15 cellular contexts compared by ENCODE assay signal in genomic region chr19:1042689-1043511, GRCh38. TPM values are rescaled to one million over a fixed set of nuclear protein-coding genes. Genes with fewer than 3 reads are reported as not detected.
A peak's percentile ranks its signal among the peaks of the same experiment; 100 is the strongest.
DNase-seq lines count a peak whose midpoint lies in the region; ATAC-seq, FAIRE-seq and TF ChIP-seq lines count a peak whose summit lies in the region.
"Had no signal": no experiment of that assay in that cellular context is flagged by ENCODE, and none has a peak within 500 bp of the region (broad histone marks: within the 10 kb centered on the region; RNA-seq: fewer than 3 reads in every experiment).

No MANE protein-coding gene starts in this region.

- BruUV-seq in K562 (replicated peaks; lab: Mats Ljungman, UMichigan), result TSS peak; percentile 16

- no peak overlapping the region for H4K91ac ChIP-seq in neuronal stem cell (ENCODE audit: low read depth, low read length, poor library complexity)

- no peak overlapping the region for H3K4ac ChIP-seq in neuronal stem cell (ENCODE audit: low read length)

- peaks cover 0 to 1% of the 10 kb centered on the region in 2 donors for H3K27me3 Mint-ChIP-seq in CD8-positive, alpha-beta memory T cell

- peak overlapping the region; percentile 31 for H3K27ac ChIP-seq in CD8-positive, alpha-beta memory T cell (ENCODE audit: low read depth, low read length)
- H3K27ac ChIP-seq in K562 (ENCODE audit: extremely low read depth, low read depth, low read length) (peak overlapping the region; percentile 72), neuronal stem cell (replicated peaks; ENCODE audit: low read length) (no peak overlapping the region), body of pancreas (no peak overlapping the region)

- no peak for TF ChIP-seq POLR2A in K562 (conservative IDR thresholded peaks at IDR 0.05)
- no peak for TF ChIP-seq POLR2A in body of pancreas (IDR thresholded peaks at IDR 0.05)

- 73% methylated on average over 16 of the region's 23 CpGs for WGBS in K562 (ENCODE audit: insufficient coverage, low coverage, missing lambda C conversion rate)
- WGBS in neuronal stem cell (ENCODE audit: extremely low coverage in 2 of 2, insufficient read length in 2 of 2, insufficient replicate concordance in 1 of 2), 2 donors, result no CpG with 5 or more reads among the region's 23 CpGs
- 76 to 80% methylated on average over 18 to 23 of the region's 23 CpGs for WGBS in body of pancreas, 2 donors

- ATAC-seq in K562 (no peak), GM18909 (IDR thresholded peaks at IDR 0.05; ENCODE audit: poor library complexity, unreplicated experiment) (no peak), body of pancreas (no peak)

- peaks cover 46% of the 10 kb centered on the region for H3K79me2 ChIP-seq in K562 (ENCODE audit: control insufficient read depth, insufficient read depth, low read length)

- DNase-seq in CD8-positive, alpha-beta memory T cell, result no peak
- peak; percentile 59 for DNase-seq in HT-29 (ENCODE audit: low spot score)
- DNase-seq in K562 (ENCODE audit: extremely low read depth in 1 of 4, low spot score in 3 of 4), result peak in 1 of 4 experiments; percentile 48
- no peak for DNase-seq in neuronal stem cell (ENCODE audit: low spot score)
- no peak for DNase-seq in LoVo (ENCODE audit: low spot score)
- DNase-seq in body of pancreas, result no peak
- no peak for DNase-seq in stimulated activated CD4-positive, alpha-beta T cell treated with anti-CD3 and anti-CD28 coated beads, Interleukin-12 subunit alpha, Interleukin-12 subunit beta, amount 100 ng/mL, for 4 hours
- DNase-seq: activated CD4-positive, CD25-positive, alpha-beta regulatory T cell treated with anti-CD3 and anti-CD28 coated beads, Interleukin-2, amount 50 U/mL, for 72 hours; activated effector memory CD4-positive, alpha-beta T cell treated with anti-CD3 and anti-CD28 coated beads, Interleukin-2, amount 50 U/mL, for 16 hours; kidney; SHP77 treated with DMSO at 0.1 percent for 48 hours had no signal

- FAIRE-seq in K562 (lab: Jason Lieb, UNC), result no peak
- FAIRE-seq: H1, kidney had no signal

- H2BK12ac ChIP-seq in neuronal stem cell (ENCODE audit: low read length), result no peak overlapping the region

- H3K9ac ChIP-seq in K562 (ENCODE audit: insufficient read depth in 1 of 2, low read depth in 2 of 2, low read length in 2 of 2) (peak overlapping the region; percentile 64 to 91), neuronal stem cell (ENCODE audit: low read depth, low read length, poor library complexity) (no peak overlapping the region)

- POLR2A ChIA-PET in CD8-positive, alpha-beta memory T cell (lab: Charles Lee), result interaction anchor here (0.5 to 6.7 kb wide), 5 partner anchors 15 to 226 kb away, joined by 3 to 134 read pairs (median 6); partner anchors contain the start of genes CIRBP and CNN2
- POLR2A ChIA-PET in K562 (lab: Yijun Ruan, JAX), result interaction anchor here (0.6 to 11.0 kb wide), 5 partner anchors 13 to 476 kb away, joined by 3 to 176 read pairs (median 8); partner anchors contain the start of genes CNN2 and RNU6-2

- H3K14ac ChIP-seq in neuronal stem cell (ENCODE audit: low read length), result no peak overlapping the region

- in situ Hi-C loops in K562 (cut with MboI), result no loop called here

- peaks cover under 1 to 56% (median 2%) of the 10 kb centered on the region in 3 donors for H3K36me3 Mint-ChIP-seq in CD8-positive, alpha-beta memory T cell

- no peak overlapping the region for H4K8ac ChIP-seq in neuronal stem cell (ENCODE audit: low read depth, low read length)

- peaks cover 13% of the 10 kb centered on the region for H3K36me3 ChIP-seq in CD8-positive, alpha-beta memory T cell (ENCODE audit: insufficient read depth, low read length)
- H3K36me3 ChIP-seq in K562 (ENCODE audit: control insufficient read depth, insufficient read depth, low read length) (peaks cover 48% of the 10 kb centered on the region; the same call in 2 of the 3 replicates), neuronal stem cell (replicated peaks in 1 of 2; ENCODE audit: control insufficient read depth in 2 of 2, insufficient read depth in 2 of 2, low read length in 2 of 2) (peaks cover 8 to 12% of the 10 kb centered on the region in 2 donors), body of pancreas (replicated peaks in 1 of 2; ENCODE audit: insufficient read depth in 1 of 2, low read depth in 2 of 2) (no peaks in the 10 kb centered on the region)

- no peak for TF ChIP-seq EP300 in K562 (IDR thresholded peaks at IDR 0.05; ENCODE audit: low read length)

- TF ChIP-seq RAD21 in K562 (CRISPR knock-in tag; conservative IDR thresholded peaks at IDR 0.05 in 1 of 2, IDR thresholded peaks at IDR 0.05 in 1 of 2), result no peak

- no peak overlapping the region for H3K23ac ChIP-seq in neuronal stem cell (ENCODE audit: low read depth, low read length, poor library complexity)

- H3K9me3 Mint-ChIP-seq in CD8-positive, alpha-beta memory T cell, result no peaks in the 10 kb centered on the region

- H2BK5ac ChIP-seq in neuronal stem cell (ENCODE audit: low read length), result no peak overlapping the region

- H3K4me2 ChIP-seq in K562 (ENCODE audit: insufficient read depth, low read length) (peak overlapping the region; percentile 92), neuronal stem cell (ENCODE audit: insufficient read depth, low read length, poor library complexity, severe bottlenecking) (no peak overlapping the region)

- peak overlapping the region; percentile 60 for H2AK5ac ChIP-seq in neuronal stem cell (ENCODE audit: low read depth, low read length)

- peak overlapping the region in 6 of 7 donors; percentile 28 to 42 (median 34) for H3K4me3 Mint-ChIP-seq in CD8-positive, alpha-beta memory T cell

- H3K4me3 ChIP-seq in CD8-positive, alpha-beta memory T cell (ENCODE audit: low read length), result no peak overlapping the region
- H3K4me3 ChIP-seq in K562 (peak overlapping the region; percentile 55), neuronal stem cell (ENCODE audit: low read length in 2 of 2) (no peak overlapping the region), body of pancreas (no peak overlapping the region)

- H3K79me1 ChIP-seq in neuronal stem cell (ENCODE audit: low read depth, low read length), result peaks cover 4% of the 10 kb centered on the region

- no peaks in the 10 kb centered on the region for H4K20me1 ChIP-seq in K562 (replicated peaks; ENCODE audit: control insufficient read depth, insufficient read depth, low read length)

- H2AFZ ChIP-seq in K562 (ENCODE audit: low read depth, low read length), result no peak overlapping the region
- H2AFZ ChIP-seq in neuronal stem cell (ENCODE audit: low read length), result no peak overlapping the region

- no peaks in the 10 kb centered on the region for H3K9me3 ChIP-seq in CD8-positive, alpha-beta memory T cell (ENCODE audit: low read length)
- H3K9me3 ChIP-seq in K562 (replicated peaks; ENCODE audit: control insufficient read depth, insufficient read depth, low read depth, low read length), result no peaks in the 10 kb centered on the region
- H3K9me3 ChIP-seq in neuronal stem cell (replicated peaks in 1 of 2; ENCODE audit: control insufficient read depth in 2 of 2, insufficient read depth in 1 of 2, low read depth in 1 of 2, low read length in 2 of 2), result no peaks in the 10 kb centered on the region
- H3K9me3 ChIP-seq in body of pancreas, result no peaks in the 10 kb centered on the region

- H2BK15ac ChIP-seq in neuronal stem cell (ENCODE audit: low read length), result peak overlapping the region; percentile 65

- intact Hi-C loops in K562 (cut with micrococcal nuclease) (loop anchor here (1.0 to 5.0 kb wide), 3 partner anchors 15 to 59 kb away; partner anchors contain the start of gene GPX4), body of pancreas (cut with DNase I) (no loop called here)

- H2BK120ac ChIP-seq in neuronal stem cell (ENCODE audit: low read depth, low read length), result no peak overlapping the region

- CTCF ChIA-PET in CD8-positive, alpha-beta memory T cell (lab: Charles Lee), result interaction anchor here (1.0 to 1.7 kb wide), 3 partner anchors 22 to 201 kb away, joined by 6 to 7 read pairs (median 6); no protein-coding TSS in a partner anchor
- CTCF ChIA-PET in K562 (lab: Yijun Ruan, JAX; ENCODE audit: low intra/inter-chr PET ratio), result no interaction called here

- H3K18ac ChIP-seq in neuronal stem cell (ENCODE audit: low read length), result peak overlapping the region; percentile 46

- H3K9me1 ChIP-seq in K562 (ENCODE audit: control insufficient read depth, insufficient read depth, low read length), result no peaks in the 10 kb centered on the region

- TF ChIP-seq CTCF in K562 (IDR thresholded peaks at IDR 0.05 in 2 of 3, conservative IDR thresholded peaks at IDR 0.05 in 1 of 3; ENCODE audit: insufficient read depth in 2 of 3, low read depth in 1 of 3, low read length in 3 of 3), result no peak
- no peak for TF ChIP-seq CTCF in body of pancreas (IDR thresholded peaks at IDR 0.05)

- H3K27me3 ChIP-seq in CD8-positive, alpha-beta memory T cell (ENCODE audit: insufficient read depth, low read length, poor library complexity, severe bottlenecking), result no peaks in the 10 kb centered on the region
- H3K27me3 ChIP-seq in K562 (ENCODE audit: control insufficient read depth in 2 of 2, insufficient read depth in 2 of 2, low read length in 2 of 2) (no peaks in the 10 kb centered on the region), neuronal stem cell (ENCODE audit: control insufficient read depth in 3 of 3, insufficient read depth in 3 of 3, low read depth in 1 of 3, low read length in 3 of 3) (no peaks in the 10 kb centered on the region), body of pancreas (no peaks in the 10 kb centered on the region)

- peaks cover 34 to 45% (median 35%) of the 10 kb centered on the region in 3 donors for H3K4me1 Mint-ChIP-seq in CD8-positive, alpha-beta memory T cell

- H3K27ac Mint-ChIP-seq in CD8-positive, alpha-beta memory T cell, result no peak overlapping the region

- H3K4me1 ChIP-seq in CD8-positive, alpha-beta memory T cell (ENCODE audit: insufficient read depth, low read length), result peaks cover 35% of the 10 kb centered on the region
- peaks cover 34 to 84% of the 10 kb centered on the region in 2 experiments for H3K4me1 ChIP-seq in K562 (replicated peaks in 1 of 2; ENCODE audit: control insufficient read depth in 2 of 2, insufficient read depth in 2 of 2, low read length in 2 of 2)
- H3K4me1 ChIP-seq in neuronal stem cell (ENCODE audit: control insufficient read depth in 2 of 2, insufficient read depth in 1 of 2, low read depth in 1 of 2, low read length in 2 of 2), result peaks cover 7 to 13% of the 10 kb centered on the region in 2 donors
- H3K4me1 ChIP-seq in body of pancreas, result peaks cover 30% of the 10 kb centered on the region

RNA-seq across cellular contexts. Expression of gene ABCA7, which starts 3.0 kb away (rescaled TPM):
- total RNA-seq in CD8-positive, alpha-beta memory T cell, result 10 to 100 TPM; 33.8 to 39.5 TPM
- polyA plus RNA-seq in CD8-positive, alpha-beta memory T cell, result 14.1 TPM
- 56.9 and 76.3 TPM in 2 replicates for total RNA-seq in HT-29 (2014; rRNA removed; shearing (Covaris generic))
- total RNA-seq in K562 (2011; cell fraction: chromatin; rRNA removed; ENCODE audit: low replicate concordance), result 266 and 789 TPM in 2 replicates
- 519 and 639 TPM in 2 replicates for total RNA-seq in K562 (2011; cell fraction: nucleolus; rRNA removed)
- total RNA-seq in K562 (2011; cell fraction: nucleoplasm; rRNA removed), result 258 and 297 TPM in 2 replicates
- total RNA-seq in K562 (2014; rRNA removed) (31.4 and 45.4 TPM in 2 replicates), K562 (2014; rRNA removed; fragmentation: Illumina TruSeq; extraction: Trizol) (8.9 and 12.7 TPM in 2 replicates), K562 (2015; rRNA removed; fragmentation: Illumina TruSeq; extraction: Trizol) (19.1 and 22.8 TPM in 2 replicates), K562 (2021) (90.0 and 96.1 TPM in 2 replicates), body of pancreas (10 to 100 TPM; 33.7 to 87.3 TPM)
- polyA plus RNA-seq in K562 (2011; rRNA removed) (32.6 and 52.0 TPM in 2 replicates), K562 (2014; fragmentation: Illumina TruSeq; extraction: Trizol) (31.2 and 32.6 TPM in 2 replicates), K562 (2014; fragmentation: Nextera tagmentation; extraction: Ambion mirVana) (1 to 10 TPM; 2.3 to 3.0 TPM), K562 (2014; rRNA removed) (73.5 and 94.1 TPM in 2 replicates)
- 31.0 and 47.7 TPM in 2 replicates for polyA plus RNA-seq in K562 (2011; cell fraction: cytosol; rRNA removed)
- 504 and 724 TPM in 2 replicates for polyA plus RNA-seq in K562 (2011; cell fraction: nucleus; rRNA removed)
- 65.1 and 67.9 TPM in 2 replicates for polyA plus RNA-seq in K562 (2012)
- 13.1 and 14.8 TPM in 2 replicates for polyA minus RNA-seq in K562 (2011; rRNA and poly(A)+ RNA removed)
- polyA minus RNA-seq in K562 (2011; cell fraction: cytosol; rRNA and poly(A)+ RNA removed), result 24.3 and 51.6 TPM in 2 replicates
- polyA minus RNA-seq in K562 (2011; cell fraction: nucleus; rRNA and poly(A)+ RNA removed), result 164 and 176 TPM in 2 replicates
- 9.4 TPM for polyA plus RNA-seq in neuronal stem cell (2013, experiment 1 of 2)
- 8.0 TPM for polyA plus RNA-seq in neuronal stem cell (2013, experiment 2 of 2)

RNA-seq across cellular contexts. Expression of gene CNN2, which starts 16.5 kb away (rescaled TPM):
- total RNA-seq in CD8-positive, alpha-beta memory T cell, result 10 to 100 TPM; 78.1 to 78.9 TPM
- 792 TPM for polyA plus RNA-seq in CD8-positive, alpha-beta memory T cell
- 265 and 298 TPM in 2 replicates for total RNA-seq in HT-29 (2014; rRNA removed; shearing (Covaris generic))
- 25.1 and 70.9 TPM in 2 replicates for total RNA-seq in K562 (2011; cell fraction: chromatin; rRNA removed; ENCODE audit: low replicate concordance)
- 40.8 and 41.4 TPM in 2 replicates for total RNA-seq in K562 (2011; cell fraction: nucleolus; rRNA removed)
- total RNA-seq in K562 (2011; cell fraction: nucleoplasm; rRNA removed), result 34.4 and 52.1 TPM in 2 replicates
- 82.3 and 124 TPM in 2 replicates for total RNA-seq in K562 (2014; rRNA removed)
- 33.7 and 45.6 TPM in 2 replicates for total RNA-seq in K562 (2014; rRNA removed; fragmentation: Illumina TruSeq; extraction: Trizol)
- total RNA-seq in K562 (2015; rRNA removed; fragmentation: Illumina TruSeq; extraction: Trizol), result 52.7 and 54.9 TPM in 2 replicates
- total RNA-seq in K562 (2021), result 161 and 174 TPM in 2 replicates
- 36.4 and 61.3 TPM in 2 replicates for polyA plus RNA-seq in K562 (2011; rRNA removed)
- polyA plus RNA-seq in K562 (2011; cell fraction: cytosol; rRNA removed), result 82.9 and 105 TPM in 2 replicates
- polyA plus RNA-seq in K562 (2011; cell fraction: nucleus; rRNA removed), result 42.5 and 55.7 TPM in 2 replicates
- polyA plus RNA-seq in K562 (2012), result 82.7 and 152 TPM in 2 replicates
- polyA plus RNA-seq in K562 (2014; fragmentation: Illumina TruSeq; extraction: Trizol), result 123 and 158 TPM in 2 replicates
- 10 to 100 TPM; 12.1 to 12.8 TPM for polyA plus RNA-seq in K562 (2014; fragmentation: Nextera tagmentation; extraction: Ambion mirVana)
- polyA plus RNA-seq in K562 (2014; rRNA removed), result 71.3 and 73.3 TPM in 2 replicates
- polyA minus RNA-seq in K562 (2011; rRNA and poly(A)+ RNA removed), result 45.8 and 50.7 TPM in 2 replicates
- polyA minus RNA-seq in K562 (2011; cell fraction: cytosol; rRNA and poly(A)+ RNA removed), result 132 and 161 TPM in 2 replicates
- 9.0 and 15.9 TPM in 2 replicates for polyA minus RNA-seq in K562 (2011; cell fraction: nucleus; rRNA and poly(A)+ RNA removed)
- 235 TPM for polyA plus RNA-seq in neuronal stem cell (2013, experiment 1 of 2)
- 243 TPM for polyA plus RNA-seq in neuronal stem cell (2013, experiment 2 of 2)
- total RNA-seq in body of pancreas, result 10 to 100 TPM; 30.7 to 42.5 TPM

RNA-seq across cellular contexts. Expression of gene RNU6-2, which starts 21.6 kb away (rescaled TPM):
- total RNA-seq in CD8-positive, alpha-beta memory T cell, result not detected
- not detected for polyA plus RNA-seq in CD8-positive, alpha-beta memory T cell
- not detected in 2 replicates for total RNA-seq in HT-29 (2014; rRNA removed; shearing (Covaris generic))
- total RNA-seq in K562 (2011; cell fraction: chromatin; rRNA removed; ENCODE audit: low replicate concordance), result not detected in 2 replicates
- total RNA-seq in K562 (2011; cell fraction: nucleolus; rRNA removed), result not detected in 2 replicates
- total RNA-seq in K562 (2011; cell fraction: nucleoplasm; rRNA removed), result not detected in 2 replicates
- total RNA-seq in K562 (2014; rRNA removed) (not detected in 2 replicates), K562 (2014; rRNA removed; fragmentation: Illumina TruSeq; extraction: Trizol) (not detected in 2 replicates), K562 (2015; rRNA removed; fragmentation: Illumina TruSeq; extraction: Trizol) (not detected in 2 replicates), K562 (2021) (not detected in 2 replicates), body of pancreas (not detected)
- polyA plus RNA-seq in K562 (2011; rRNA removed) (not detected in 2 replicates), K562 (2014; fragmentation: Illumina TruSeq; extraction: Trizol) (not detected in 2 replicates), K562 (2014; fragmentation: Nextera tagmentation; extraction: Ambion mirVana) (not detected), K562 (2014; rRNA removed) (not detected in 2 replicates)
- not detected in 2 replicates for polyA plus RNA-seq in K562 (2011; cell fraction: cytosol; rRNA removed)
- polyA plus RNA-seq in K562 (2011; cell fraction: nucleus; rRNA removed), result not detected in 2 replicates
- not detected in 2 replicates for polyA plus RNA-seq in K562 (2012)
- under 0.01 TPM in 2 replicates for polyA minus RNA-seq in K562 (2011; rRNA and poly(A)+ RNA removed)
- polyA minus RNA-seq in K562 (2011; cell fraction: cytosol; rRNA and poly(A)+ RNA removed), result 667 TPM in 1 of 2 replicates, not detected in the other
- polyA minus RNA-seq in K562 (2011; cell fraction: nucleus; rRNA and poly(A)+ RNA removed), result under 0.01 TPM in 1 of 2 replicates, not detected in the other
- polyA plus RNA-seq in neuronal stem cell (2013, experiment 1 of 2), result not detected
- polyA plus RNA-seq in neuronal stem cell (2013, experiment 2 of 2), result not detected
- total RNA-seq: chondrocyte, H1, kidney had no signal
- polyA plus RNA-seq: H1, neural cell had no signal

RNA-seq across cellular contexts. Expression of gene TMEM259, which starts 22.0 kb away (rescaled TPM):
- total RNA-seq in CD8-positive, alpha-beta memory T cell, result 100 to 1,000 TPM; 151 to 157 TPM
- 84.6 TPM for polyA plus RNA-seq in CD8-positive, alpha-beta memory T cell
- total RNA-seq in HT-29 (2014; rRNA removed; shearing (Covaris generic)), result 236 and 253 TPM in 2 replicates
- 157 and 512 TPM in 2 replicates for total RNA-seq in K562 (2011; cell fraction: chromatin; rRNA removed; ENCODE audit: low replicate concordance)
- 498 and 541 TPM in 2 replicates for total RNA-seq in K562 (2011; cell fraction: nucleolus; rRNA removed)
- total RNA-seq in K562 (2011; cell fraction: nucleoplasm; rRNA removed), result 251 and 289 TPM in 2 replicates
- total RNA-seq in K562 (2014; rRNA removed) (135 and 169 TPM in 2 replicates), K562 (2014; rRNA removed; fragmentation: Illumina TruSeq; extraction: Trizol) (13.4 and 18.5 TPM in 2 replicates), K562 (2015; rRNA removed; fragmentation: Illumina TruSeq; extraction: Trizol) (59.7 and 60.9 TPM in 2 replicates), K562 (2021) (176 and 193 TPM in 2 replicates), body of pancreas (100 to 1,000 TPM; 142 to 306 TPM)
- polyA plus RNA-seq in K562 (2011; rRNA removed) (83.2 and 158 TPM in 2 replicates), K562 (2014; fragmentation: Illumina TruSeq; extraction: Trizol) (63.6 and 79.5 TPM in 2 replicates), K562 (2014; fragmentation: Nextera tagmentation; extraction: Ambion mirVana) (under 1 TPM; 0.52 to 0.57 TPM), K562 (2014; rRNA removed) (225 and 231 TPM in 2 replicates)
- 163 and 311 TPM in 2 replicates for polyA plus RNA-seq in K562 (2011; cell fraction: cytosol; rRNA removed)
- 1,374 and 1,890 TPM in 2 replicates for polyA plus RNA-seq in K562 (2011; cell fraction: nucleus; rRNA removed)
- polyA plus RNA-seq in K562 (2012), result 118 and 187 TPM in 2 replicates
- polyA minus RNA-seq in K562 (2011; rRNA and poly(A)+ RNA removed), result 18.2 and 31.6 TPM in 2 replicates
- polyA minus RNA-seq in K562 (2011; cell fraction: cytosol; rRNA and poly(A)+ RNA removed), result 42.1 and 50.9 TPM in 2 replicates
- polyA minus RNA-seq in K562 (2011; cell fraction: nucleus; rRNA and poly(A)+ RNA removed), result 105 and 111 TPM in 2 replicates
- 113 TPM for polyA plus RNA-seq in neuronal stem cell (2013, experiment 1 of 2)
- polyA plus RNA-seq in neuronal stem cell (2013, experiment 2 of 2), result 111 TPM

RNA-seq across cellular contexts. Expression of gene ARHGAP45, which starts 24.1 kb away (rescaled TPM):
- 100 to 1,000 TPM; 212 to 220 TPM for total RNA-seq in CD8-positive, alpha-beta memory T cell
- 478 TPM for polyA plus RNA-seq in CD8-positive, alpha-beta memory T cell
- total RNA-seq in HT-29 (2014; rRNA removed; shearing (Covaris generic)), result 93.3 and 102 TPM in 2 replicates
- 25.6 and 81.0 TPM in 2 replicates for total RNA-seq in K562 (2011; cell fraction: chromatin; rRNA removed; ENCODE audit: low replicate concordance)
- total RNA-seq in K562 (2011; cell fraction: nucleolus; rRNA removed), result 39.0 and 49.5 TPM in 2 replicates
- total RNA-seq in K562 (2011; cell fraction: nucleoplasm; rRNA removed), result 22.7 and 24.1 TPM in 2 replicates
- total RNA-seq in K562 (2014; rRNA removed), result 22.1 and 31.1 TPM in 2 replicates
- 1.0 and 1.8 TPM in 2 replicates for total RNA-seq in K562 (2014; rRNA removed; fragmentation: Illumina TruSeq; extraction: Trizol)
- total RNA-seq in K562 (2015; rRNA removed; fragmentation: Illumina TruSeq; extraction: Trizol), result 4.2 and 6.0 TPM in 2 replicates
- 18.0 and 19.9 TPM in 2 replicates for total RNA-seq in K562 (2021)
- 4.4 and 7.6 TPM in 2 replicates for polyA plus RNA-seq in K562 (2011; rRNA removed)
- 5.6 and 12.6 TPM in 2 replicates for polyA plus RNA-seq in K562 (2011; cell fraction: cytosol; rRNA removed)
- polyA plus RNA-seq in K562 (2011; cell fraction: nucleus; rRNA removed), result 17.8 and 38.7 TPM in 2 replicates
- polyA plus RNA-seq in K562 (2012), result 15.0 and 15.2 TPM in 2 replicates
- polyA plus RNA-seq in K562 (2014; fragmentation: Illumina TruSeq; extraction: Trizol), result 1.9 and 6.9 TPM in 2 replicates
- under 1 TPM; 0.08 to 0.63 TPM for polyA plus RNA-seq in K562 (2014; fragmentation: Nextera tagmentation; extraction: Ambion mirVana)
- 16.3 and 20.2 TPM in 2 replicates for polyA plus RNA-seq in K562 (2014; rRNA removed)
- polyA minus RNA-seq in K562 (2011; rRNA and poly(A)+ RNA removed), result 1.7 and 2.0 TPM in 2 replicates
- polyA minus RNA-seq in K562 (2011; cell fraction: cytosol; rRNA and poly(A)+ RNA removed), result 6.2 and 8.5 TPM in 2 replicates
- polyA minus RNA-seq in K562 (2011; cell fraction: nucleus; rRNA and poly(A)+ RNA removed), result 5.5 and 6.6 TPM in 2 replicates
- polyA plus RNA-seq in neuronal stem cell (2013, experiment 1 of 2), result 6.9 TPM
- 7.4 TPM for polyA plus RNA-seq in neuronal stem cell (2013, experiment 2 of 2)
- 10 to 100 TPM; 13.2 to 23.4 TPM for total RNA-seq in body of pancreas

Comparison
In these comparisons a context has a peak if more than half of its experiments do, and no peak if none do; other contexts are left out.
1. H3K27ac ChIP-seq: peak in CD8-positive, alpha-beta memory T cell (single experiment) and K562 (single experiment); none in neuronal stem cell (single experiment) and body of pancreas (0 of 4).